Comparison of ENCODE assay signal across 21 cellular contexts in genomic region chr16:66298571-66299120, GRCh38.
"Had no signal": no experiment of that assay in that cellular context is flagged by ENCODE, and none has a peak within 500 bp of the region (broad histone marks: within the 10 kb centered on the region; RNA-seq: fewer than 3 reads in every experiment).

No MANE protein-coding gene starts in this region.

- H3K4me1 ChIP-seq: colonic mucosa, prostate gland, spleen, tibial nerve, uterus had no signal

- H3K27me3 ChIP-seq: colonic mucosa, ovary, uterus had no signal

- DNase-seq: activated CD4-positive, alpha-beta T cell treated with anti-CD3 and anti-CD28 coated beads for 1 hour; activated CD4-positive, alpha-beta T cell treated with anti-CD3 and anti-CD28 coated beads, Interleukin-2, amount 10 ng/mL, durations not matched to agents 7 days and 5 days; activated effector memory CD4-positive, alpha-beta T cell treated with Interleukin-2 at 50 U/mL for 16 hours; activated naive CD4-positive, alpha-beta T cell treated with Interleukin-2 at 50 U/mL for 16 hours; anterior cingulate cortex; cerebellar nuclear complex; colonic mucosa; effector memory CD4-positive, alpha-beta T cell; midbrain; ovary; spleen; stimulated activated CD4-positive, alpha-beta T cell treated with anti-CD3 and anti-CD28 coated beads, Interleukin-2, amount 100 ng/mL, for 48 hours; stimulated activated naive CD4-positive, alpha-beta T cell treated with Interleukin-2 at 50 U/mL for 16 hours; uterus had no signal

- H3K4me3 ChIP-seq: colonic mucosa, dorsolateral prefrontal cortex, ovary, prostate gland, spleen, tibial nerve, uterus had no signal

- ATAC-seq: naive thymus-derived CD4-positive, alpha-beta T cell; WTC11 had no signal

- H3K27ac ChIP-seq: colonic mucosa, dorsolateral prefrontal cortex, ovary, prostate gland, spleen, tibial nerve, uterus had no signal

- H3K9me3 ChIP-seq: colonic mucosa, ovary, prostate gland, uterus had no signal

- H3K36me3 ChIP-seq: colonic mucosa, ovary, prostate gland, spleen, tibial nerve, uterus had no signal

- FAIRE-seq: bronchial epithelial cell, frontal cortex had no signal
